ENCODE assay signal across 21 cellular contexts in the genomic region with DNA sequence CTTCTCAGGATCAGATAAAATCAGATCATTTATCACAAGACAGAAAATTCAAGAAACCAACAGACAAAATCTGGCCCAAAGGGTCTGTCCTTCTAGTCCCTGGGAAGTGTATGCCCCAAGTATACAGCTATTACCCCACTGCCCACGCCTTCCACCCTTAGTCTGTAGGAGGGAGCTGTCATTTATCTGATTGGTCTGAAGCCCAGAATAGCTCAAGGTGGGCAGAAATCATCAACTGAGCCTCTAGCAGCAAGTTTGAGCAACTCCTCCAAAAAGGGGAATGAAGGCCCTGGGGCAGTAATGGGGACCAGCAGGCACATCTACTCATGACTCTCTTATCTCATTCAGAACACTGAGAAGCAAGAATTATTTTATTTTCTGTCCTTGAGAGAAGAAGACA.
DNase-seq lines count a peak whose midpoint lies in the region; FAIRE-seq and TF ChIP-seq lines count a peak whose summit lies in the region.
"Had no signal": no experiment of that assay in that cellular context is flagged by ENCODE, and none has a peak within 500 bp of the region (broad histone marks: within the 10 kb centered on the region; RNA-seq: fewer than 3 reads in every experiment).

No MANE protein-coding gene starts in this region.

- H3K36me3 ChIP-seq in HEK293 (ENCODE audit: control insufficient read depth in 2 of 2, insufficient read depth in 1 of 2, low read length in 2 of 2), result no peaks in the 10 kb centered on the region
- H3K36me3 ChIP-seq in kidney (ENCODE audit: control insufficient read depth in 1 of 2, insufficient read depth in 2 of 2, low read length in 2 of 2), result no peaks in the 10 kb centered on the region

- intact Hi-C loops in kidney (cut with DNase I), result no loop called here

- no peak for TF ChIP-seq CTCF in HEK293 (tag by site-specific recombination; IDR thresholded peaks at IDR 0.05)
- no peak for TF ChIP-seq CTCF in coronary artery (IDR thresholded peaks at IDR 0.05)
- TF ChIP-seq CTCF in kidney (IDR thresholded peaks at IDR 0.05; ENCODE audit: borderline replicate concordance, extremely low read depth, insufficient read depth), result no peak
- no peak for TF ChIP-seq CTCF in GM13977 (IDR thresholded peaks at IDR 0.05; ENCODE audit: extremely low read depth, insufficient read depth, missing control alignments)

- H3K9me3 ChIP-seq in HEK293 (ENCODE audit: control insufficient read depth, insufficient read depth, low read depth, low read length) (no peaks in the 10 kb centered on the region), kidney (ENCODE audit: control insufficient read depth in 1 of 2, low read length in 2 of 2) (no peaks in the 10 kb centered on the region)
- H3K9me3 ChIP-seq: A549, Caco-2 had no signal

- H3K4me1 ChIP-seq in HEK293 (ENCODE audit: control insufficient read depth, insufficient read depth, low read length) (no peaks in the 10 kb centered on the region), kidney (ENCODE audit: control insufficient read depth in 1 of 2, insufficient read depth in 1 of 2, low read depth in 1 of 2, low read length in 2 of 2) (no peaks in the 10 kb centered on the region)
- H3K4me1 ChIP-seq: A549, Caco-2 had no signal

- no peak overlapping the region for H3K27ac ChIP-seq in HEK293 (ENCODE audit: extremely low read depth, low read depth, low read length)
- no peak overlapping the region for H3K27ac ChIP-seq in coronary artery
- H3K27ac ChIP-seq in kidney (ENCODE audit: low read depth in 2 of 2, low read length in 2 of 2), result no peak overlapping the region
- H3K27ac ChIP-seq: A549 had no signal

- POLR2A ChIA-PET in HEK293 (lab: Yijun Ruan, JAX), result no interaction called here

- in situ Hi-C loops in GM13977 (cut with MboI; ENCODE audit: low pct_unique_long_range_greater_than_20kb, low sequenced_read_pairs, unreplicated experiment), result no loop called here

- no peak for FAIRE-seq in kidney (lab: Jason Lieb, UNC)
- FAIRE-seq: A549, GM12878, GM18507 had no signal

- DNase-seq in coronary artery (ENCODE audit: low spot score) (peak; percentile 17), kidney (peak; percentile 2), putamen (ENCODE audit: low spot score) (peak; percentile 28), GM13977 (ENCODE audit: low spot score) (no peak), AG20443 (ENCODE audit: low spot score) (no peak), activated gamma-delta T cell (lab: John Stamatoyannopoulos, UW) (no peak)
- DNase-seq: 8988T; ACHN; C1 segment of cervical spinal cord; Caco-2; CD4-positive, alpha-beta memory T cell; DMS153; DMS79; EL; GDM1; HFFc6 had no signal

- no peak overlapping the region for H3K9ac ChIP-seq in kidney (ENCODE audit: low read length in 2 of 2)

- H3K4me3 ChIP-seq in HEK293 (ENCODE audit: low read depth, low read length), result no peak overlapping the region
- H3K4me3 ChIP-seq in coronary artery, result no peak overlapping the region
- no peak overlapping the region for H3K4me3 ChIP-seq in kidney (ENCODE audit: low read length in 2 of 2)
- H3K4me3 ChIP-seq: A549, GM12878, GM23338 had no signal

- CTCF ChIA-PET in HEK293 (lab: Yijun Ruan, JAX), result interaction anchor here (0.6 kb wide), 1 partner anchor 10 kb away, joined by 4 read pairs; no protein-coding TSS in a partner anchor

TF ChIP-seq in HEK293, 187 proteins besides CTCF, POLR2A, EP300 and RAD21:
- no peak for TF ChIP-seq ZNF350 (tag by site-specific recombination; IDR thresholded peaks at IDR 0.05)
- TF ChIP-seq, protein P1, sequence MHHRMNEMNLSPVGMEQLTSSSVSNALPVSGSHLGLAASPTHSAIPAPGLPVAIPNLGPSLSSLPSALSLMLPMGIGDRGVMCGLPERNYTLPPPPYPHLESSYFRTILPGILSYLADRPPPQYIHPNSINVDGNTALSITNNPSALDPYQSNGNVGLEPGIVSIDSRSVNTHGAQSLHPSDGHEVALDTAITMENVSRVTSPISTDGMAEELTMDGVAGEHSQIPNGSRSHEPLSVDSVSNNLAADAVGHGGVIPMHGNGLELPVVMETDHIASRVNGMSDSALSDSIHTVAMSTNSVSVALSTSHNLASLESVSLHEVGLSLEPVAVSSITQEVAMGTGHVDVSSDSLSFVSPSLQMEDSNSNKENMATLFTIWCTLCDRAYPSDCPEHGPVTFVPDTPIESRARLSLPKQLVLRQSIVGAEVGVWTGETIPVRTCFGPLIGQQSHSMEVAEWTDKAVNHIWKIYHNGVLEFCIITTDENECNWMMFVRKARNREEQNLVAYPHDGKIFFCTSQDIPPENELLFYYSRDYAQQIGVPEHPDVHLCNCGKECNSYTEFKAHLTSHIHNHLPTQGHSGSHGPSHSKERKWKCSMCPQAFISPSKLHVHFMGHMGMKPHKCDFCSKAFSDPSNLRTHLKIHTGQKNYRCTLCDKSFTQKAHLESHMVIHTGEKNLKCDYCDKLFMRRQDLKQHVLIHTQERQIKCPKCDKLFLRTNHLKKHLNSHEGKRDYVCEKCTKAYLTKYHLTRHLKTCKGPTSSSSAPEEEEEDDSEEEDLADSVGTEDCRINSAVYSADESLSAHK (tag by site-specific recombination; IDR thresholded peaks at IDR 0.05), result no peak
- no peak for TF ChIP-seq ZNF544 (tag by site-specific recombination; IDR thresholded peaks at IDR 0.05)
- TF ChIP-seq ZNF266 (tag by site-specific recombination; IDR thresholded peaks at IDR 0.05; ENCODE audit: low read depth), result no peak
- TF ChIP-seq EGR2 (tag by site-specific recombination; IDR thresholded peaks at IDR 0.05; ENCODE audit: low read depth), result peak; percentile 88
- TF ChIP-seq, protein P2, sequence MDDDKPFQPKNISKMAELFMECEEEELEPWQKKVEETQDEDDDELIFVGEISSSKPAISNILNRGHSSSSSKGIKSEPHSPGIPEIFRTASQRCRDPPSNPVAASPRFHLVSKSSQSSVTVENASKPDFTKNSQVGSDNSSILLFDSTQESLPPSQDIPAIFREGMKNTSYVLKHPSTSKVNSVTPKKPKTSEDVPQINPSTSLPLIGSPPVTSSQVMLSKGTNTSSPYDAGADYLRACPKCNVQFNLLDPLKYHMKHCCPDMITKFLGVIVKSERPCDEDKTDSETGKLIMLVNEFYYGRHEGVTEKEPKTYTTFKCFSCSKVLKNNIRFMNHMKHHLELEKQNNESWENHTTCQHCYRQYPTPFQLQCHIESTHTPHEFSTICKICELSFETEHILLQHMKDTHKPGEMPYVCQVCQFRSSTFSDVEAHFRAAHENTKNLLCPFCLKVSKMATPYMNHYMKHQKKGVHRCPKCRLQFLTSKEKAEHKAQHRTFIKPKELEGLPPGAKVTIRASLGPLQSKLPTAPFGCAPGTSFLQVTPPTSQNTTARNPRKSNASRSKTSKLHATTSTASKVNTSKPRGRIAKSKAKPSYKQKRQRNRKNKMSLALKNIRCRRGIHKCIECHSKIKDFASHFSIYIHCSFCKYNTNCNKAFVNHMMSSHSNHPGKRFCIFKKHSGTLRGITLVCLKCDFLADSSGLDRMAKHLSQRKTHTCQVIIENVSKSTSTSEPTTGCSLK (tag by site-specific recombination; IDR thresholded peaks at IDR 0.05), result no peak
- no peak for TF ChIP-seq ZNF354C (tag by site-specific recombination; IDR thresholded peaks at IDR 0.05; ENCODE audit: borderline replicate concordance, low read depth)
- TF ChIP-seq, protein P3, sequence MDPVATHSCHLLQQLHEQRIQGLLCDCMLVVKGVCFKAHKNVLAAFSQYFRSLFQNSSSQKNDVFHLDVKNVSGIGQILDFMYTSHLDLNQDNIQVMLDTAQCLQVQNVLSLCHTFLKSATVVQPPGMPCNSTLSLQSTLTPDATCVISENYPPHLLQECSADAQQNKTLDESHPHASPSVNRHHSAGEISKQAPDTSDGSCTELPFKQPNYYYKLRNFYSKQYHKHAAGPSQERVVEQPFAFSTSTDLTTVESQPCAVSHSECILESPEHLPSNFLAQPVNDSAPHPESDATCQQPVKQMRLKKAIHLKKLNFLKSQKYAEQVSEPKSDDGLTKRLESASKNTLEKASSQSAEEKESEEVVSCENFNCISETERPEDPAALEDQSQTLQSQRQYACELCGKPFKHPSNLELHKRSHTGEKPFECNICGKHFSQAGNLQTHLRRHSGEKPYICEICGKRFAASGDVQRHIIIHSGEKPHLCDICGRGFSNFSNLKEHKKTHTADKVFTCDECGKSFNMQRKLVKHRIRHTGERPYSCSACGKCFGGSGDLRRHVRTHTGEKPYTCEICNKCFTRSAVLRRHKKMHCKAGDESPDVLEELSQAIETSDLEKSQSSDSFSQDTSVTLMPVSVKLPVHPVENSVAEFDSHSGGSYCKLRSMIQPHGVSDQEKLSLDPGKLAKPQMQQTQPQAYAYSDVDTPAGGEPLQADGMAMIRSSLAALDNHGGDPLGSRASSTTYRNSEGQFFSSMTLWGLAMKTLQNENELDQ (tag by site-specific recombination; IDR thresholded peaks at IDR 0.05; ENCODE audit: low read depth), result no peak
- TF ChIP-seq ZNF670 (tag by site-specific recombination; IDR thresholded peaks at IDR 0.05; ENCODE audit: low read depth), result no peak
- no peak for TF ChIP-seq YY2 (tag by site-specific recombination; IDR thresholded peaks at IDR 0.05)
- TF ChIP-seq ZFHX2 (tag by site-specific recombination; conservative IDR thresholded peaks at IDR 0.05), result peak; percentile 89

Comparison
In these comparisons a context has a peak if more than half of its experiments do, and no peak if none do; other contexts are left out.
1. DNase-seq: peak in coronary artery (single experiment), kidney (single experiment) and putamen (single experiment); none in GM13977 (single experiment), AG20443 (single experiment) and activated gamma-delta T cell (single experiment).